Comparison of ENCODE assay signal across 1 cellular context in the genomic region with DNA sequence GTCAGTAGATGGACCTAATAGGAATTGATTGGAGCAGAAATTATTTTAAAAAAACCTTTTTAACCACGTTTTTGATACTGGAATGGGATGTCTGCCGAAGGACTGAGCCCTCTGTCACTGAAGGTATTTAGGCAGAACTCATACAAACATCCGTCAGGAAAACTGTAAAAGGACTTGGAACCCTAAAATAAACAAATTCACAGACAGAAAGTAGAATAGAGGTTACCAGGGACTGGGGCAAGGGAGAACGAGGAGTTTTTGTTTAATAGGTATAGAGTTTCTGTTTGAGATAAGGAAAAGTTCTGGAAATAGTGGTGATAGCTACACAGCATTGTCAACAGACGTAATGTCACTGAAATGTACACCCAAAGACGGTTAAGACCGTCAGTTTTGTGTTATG.
TF ChIP-seq lines count a peak whose summit lies in the region.

No MANE protein-coding gene starts in this region.

TF ChIP-seq in HepG2, 621 proteins besides CTCF, POLR2A, EP300 and RAD21 (continued from another document and continues in another):
- TF ChIP-seq, protein P1, sequence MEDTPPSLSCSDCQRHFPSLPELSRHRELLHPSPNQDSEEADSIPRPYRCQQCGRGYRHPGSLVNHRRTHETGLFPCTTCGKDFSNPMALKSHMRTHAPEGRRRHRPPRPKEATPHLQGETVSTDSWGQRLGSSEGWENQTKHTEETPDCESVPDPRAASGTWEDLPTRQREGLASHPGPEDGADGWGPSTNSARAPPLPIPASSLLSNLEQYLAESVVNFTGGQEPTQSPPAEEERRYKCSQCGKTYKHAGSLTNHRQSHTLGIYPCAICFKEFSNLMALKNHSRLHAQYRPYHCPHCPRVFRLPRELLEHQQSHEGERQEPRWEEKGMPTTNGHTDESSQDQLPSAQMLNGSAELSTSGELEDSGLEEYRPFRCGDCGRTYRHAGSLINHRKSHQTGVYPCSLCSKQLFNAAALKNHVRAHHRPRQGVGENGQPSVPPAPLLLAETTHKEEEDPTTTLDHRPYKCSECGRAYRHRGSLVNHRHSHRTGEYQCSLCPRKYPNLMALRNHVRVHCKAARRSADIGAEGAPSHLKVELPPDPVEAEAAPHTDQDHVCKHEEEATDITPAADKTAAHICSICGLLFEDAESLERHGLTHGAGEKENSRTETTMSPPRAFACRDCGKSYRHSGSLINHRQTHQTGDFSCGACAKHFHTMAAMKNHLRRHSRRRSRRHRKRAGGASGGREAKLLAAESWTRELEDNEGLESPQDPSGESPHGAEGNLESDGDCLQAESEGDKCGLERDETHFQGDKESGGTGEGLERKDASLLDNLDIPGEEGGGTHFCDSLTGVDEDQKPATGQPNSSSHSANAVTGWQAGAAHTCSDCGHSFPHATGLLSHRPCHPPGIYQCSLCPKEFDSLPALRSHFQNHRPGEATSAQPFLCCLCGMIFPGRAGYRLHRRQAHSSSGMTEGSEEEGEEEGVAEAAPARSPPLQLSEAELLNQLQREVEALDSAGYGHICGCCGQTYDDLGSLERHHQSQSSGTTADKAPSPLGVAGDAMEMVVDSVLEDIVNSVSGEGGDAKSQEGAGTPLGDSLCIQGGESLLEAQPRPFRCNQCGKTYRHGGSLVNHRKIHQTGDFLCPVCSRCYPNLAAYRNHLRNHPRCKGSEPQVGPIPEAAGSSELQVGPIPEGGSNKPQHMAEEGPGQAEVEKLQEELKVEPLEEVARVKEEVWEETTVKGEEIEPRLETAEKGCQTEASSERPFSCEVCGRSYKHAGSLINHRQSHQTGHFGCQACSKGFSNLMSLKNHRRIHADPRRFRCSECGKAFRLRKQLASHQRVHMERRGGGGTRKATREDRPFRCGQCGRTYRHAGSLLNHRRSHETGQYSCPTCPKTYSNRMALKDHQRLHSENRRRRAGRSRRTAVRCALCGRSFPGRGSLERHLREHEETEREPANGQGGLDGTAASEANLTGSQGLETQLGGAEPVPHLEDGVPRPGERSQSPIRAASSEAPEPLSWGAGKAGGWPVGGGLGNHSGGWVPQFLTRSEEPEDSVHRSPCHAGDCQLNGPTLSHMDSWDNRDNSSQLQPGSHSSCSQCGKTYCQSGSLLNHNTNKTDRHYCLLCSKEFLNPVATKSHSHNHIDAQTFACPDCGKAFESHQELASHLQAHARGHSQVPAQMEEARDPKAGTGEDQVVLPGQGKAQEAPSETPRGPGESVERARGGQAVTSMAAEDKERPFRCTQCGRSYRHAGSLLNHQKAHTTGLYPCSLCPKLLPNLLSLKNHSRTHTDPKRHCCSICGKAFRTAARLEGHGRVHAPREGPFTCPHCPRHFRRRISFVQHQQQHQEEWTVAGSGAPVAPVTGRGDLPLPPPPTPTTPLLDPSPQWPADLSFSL (CRISPR knock-in tag; IDR thresholded peaks at IDR 0.05) = no peak
- TF ChIP-seq, protein P2, sequence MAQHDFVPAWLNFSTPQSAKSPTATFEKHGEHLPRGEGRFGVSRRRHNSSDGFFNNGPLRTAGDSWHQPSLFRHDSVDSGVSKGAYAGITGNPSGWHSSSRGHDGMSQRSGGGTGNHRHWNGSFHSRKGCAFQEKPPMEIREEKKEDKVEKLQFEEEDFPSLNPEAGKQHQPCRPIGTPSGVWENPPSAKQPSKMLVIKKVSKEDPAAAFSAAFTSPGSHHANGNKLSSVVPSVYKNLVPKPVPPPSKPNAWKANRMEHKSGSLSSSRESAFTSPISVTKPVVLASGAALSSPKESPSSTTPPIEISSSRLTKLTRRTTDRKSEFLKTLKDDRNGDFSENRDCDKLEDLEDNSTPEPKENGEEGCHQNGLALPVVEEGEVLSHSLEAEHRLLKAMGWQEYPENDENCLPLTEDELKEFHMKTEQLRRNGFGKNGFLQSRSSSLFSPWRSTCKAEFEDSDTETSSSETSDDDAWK (CRISPR knock-in tag; IDR thresholded peaks at IDR 0.05) = no peak
- TF ChIP-seq RARA (CRISPR knock-in tag; IDR thresholded peaks at IDR 0.05) (peak; percentile 44; the same call in 1 of the 2 replicates), HNF4A (CRISPR knock-in tag; IDR thresholded peaks at IDR 0.05) (peak; percentile 53; the same call in 1 of the 2 replicates), ZNF792 (CRISPR knock-in tag; IDR thresholded peaks at IDR 0.05) (no peak), SOX6 (IDR thresholded peaks at IDR 0.05) (no peak), SOX6 (CRISPR knock-in tag; IDR thresholded peaks at IDR 0.05) (peak; percentile 44; the same call in 1 of the 2 replicates), ZFP91 (CRISPR knock-in tag; IDR thresholded peaks at IDR 0.05; ENCODE audit: borderline replicate concordance) (no peak), NCOA2 (CRISPR knock-in tag; IDR thresholded peaks at IDR 0.05) (0 out of 2 replicates have a peak, but pooled peaks have one; percentile 34), LCORL (IDR thresholded peaks at IDR 0.05) (no peak), LCORL (CRISPR knock-in tag; IDR thresholded peaks at IDR 0.05) (no peak), SKIL (CRISPR knock-in tag; IDR thresholded peaks at IDR 0.05; ENCODE audit: borderline replicate concordance) (peak; percentile 25; the same call in 1 of the 2 replicates), CC2D1A (CRISPR knock-in tag; IDR thresholded peaks at IDR 0.05) (no peak), BCL6 (CRISPR knock-in tag; IDR thresholded peaks at IDR 0.05) (peak; percentile 66), MED1 (CRISPR knock-in tag; IDR thresholded peaks at IDR 0.05) (peak; percentile 59), GATAD2A (CRISPR knock-in tag; IDR thresholded peaks at IDR 0.05) (peak; percentile 35; the same call in 1 of the 2 replicates), SAP130 (CRISPR knock-in tag; IDR thresholded peaks at IDR 0.05; ENCODE audit: low read depth) (peak; percentile 41), ZNF709 (CRISPR knock-in tag; IDR thresholded peaks at IDR 0.05) (no peak), ZNF281 (CRISPR knock-in tag; IDR thresholded peaks at IDR 0.05; ENCODE audit: borderline replicate concordance) (no peak), FOXP1 (IDR thresholded peaks at IDR 0.05) (no peak), FOXP1 (CRISPR knock-in tag; IDR thresholded peaks at IDR 0.05) (0 out of 2 replicates have a peak, but pooled peaks have one; percentile 19), PPARG (CRISPR knock-in tag; conservative IDR thresholded peaks at IDR 0.05) (peak; percentile 99), SOX5 (CRISPR knock-in tag; IDR thresholded peaks at IDR 0.05; ENCODE audit: borderline replicate concordance) (peak; percentile 34; the same call in 1 of the 2 replicates), MBD4 (IDR thresholded peaks at IDR 0.05; ENCODE audit: borderline replicate concordance, low read length) (no peak), KLF16 (CRISPR knock-in tag; IDR thresholded peaks at IDR 0.05) (0 out of 4 replicates have a peak, but pooled peaks of 1 of the 2 experiments have one; percentile 32), NFIC (IDR thresholded peaks at IDR 0.05; ENCODE audit: low read length) (no peak), ZNF503 (CRISPR knock-in tag; IDR thresholded peaks at IDR 0.05) (no peak), ETV5 (CRISPR knock-in tag; IDR thresholded peaks at IDR 0.05; ENCODE audit: borderline replicate concordance) (peak; percentile 39; the same call in 1 of the 2 replicates), KDM6A (CRISPR knock-in tag; IDR thresholded peaks at IDR 0.05; ENCODE audit: low read depth) (0 out of 2 replicates have a peak, but pooled peaks have one; percentile 52), THAP7 (CRISPR knock-in tag; IDR thresholded peaks at IDR 0.05) (no peak), SIX1 (CRISPR knock-in tag; IDR thresholded peaks at IDR 0.05; ENCODE audit: borderline replicate concordance) (peak; percentile 79; the same call in 1 of the 2 replicates), KDM3A (CRISPR knock-in tag; IDR thresholded peaks at IDR 0.05; ENCODE audit: low read depth) (no peak)
- TF ChIP-seq, protein P3, sequence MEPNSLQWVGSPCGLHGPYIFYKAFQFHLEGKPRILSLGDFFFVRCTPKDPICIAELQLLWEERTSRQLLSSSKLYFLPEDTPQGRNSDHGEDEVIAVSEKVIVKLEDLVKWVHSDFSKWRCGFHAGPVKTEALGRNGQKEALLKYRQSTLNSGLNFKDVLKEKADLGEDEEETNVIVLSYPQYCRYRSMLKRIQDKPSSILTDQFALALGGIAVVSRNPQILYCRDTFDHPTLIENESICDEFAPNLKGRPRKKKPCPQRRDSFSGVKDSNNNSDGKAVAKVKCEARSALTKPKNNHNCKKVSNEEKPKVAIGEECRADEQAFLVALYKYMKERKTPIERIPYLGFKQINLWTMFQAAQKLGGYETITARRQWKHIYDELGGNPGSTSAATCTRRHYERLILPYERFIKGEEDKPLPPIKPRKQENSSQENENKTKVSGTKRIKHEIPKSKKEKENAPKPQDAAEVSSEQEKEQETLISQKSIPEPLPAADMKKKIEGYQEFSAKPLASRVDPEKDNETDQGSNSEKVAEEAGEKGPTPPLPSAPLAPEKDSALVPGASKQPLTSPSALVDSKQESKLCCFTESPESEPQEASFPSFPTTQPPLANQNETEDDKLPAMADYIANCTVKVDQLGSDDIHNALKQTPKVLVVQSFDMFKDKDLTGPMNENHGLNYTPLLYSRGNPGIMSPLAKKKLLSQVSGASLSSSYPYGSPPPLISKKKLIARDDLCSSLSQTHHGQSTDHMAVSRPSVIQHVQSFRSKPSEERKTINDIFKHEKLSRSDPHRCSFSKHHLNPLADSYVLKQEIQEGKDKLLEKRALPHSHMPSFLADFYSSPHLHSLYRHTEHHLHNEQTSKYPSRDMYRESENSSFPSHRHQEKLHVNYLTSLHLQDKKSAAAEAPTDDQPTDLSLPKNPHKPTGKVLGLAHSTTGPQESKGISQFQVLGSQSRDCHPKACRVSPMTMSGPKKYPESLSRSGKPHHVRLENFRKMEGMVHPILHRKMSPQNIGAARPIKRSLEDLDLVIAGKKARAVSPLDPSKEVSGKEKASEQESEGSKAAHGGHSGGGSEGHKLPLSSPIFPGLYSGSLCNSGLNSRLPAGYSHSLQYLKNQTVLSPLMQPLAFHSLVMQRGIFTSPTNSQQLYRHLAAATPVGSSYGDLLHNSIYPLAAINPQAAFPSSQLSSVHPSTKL (CRISPR knock-in tag; IDR thresholded peaks at IDR 0.05) = peak; percentile 32; the same call in 1 of the 2 replicates
